ENCODE assay signal across 23 cellular contexts in genomic region chr10:62443866-62444265, GRCh38.
DNase-seq lines count a peak whose midpoint lies in the region; ATAC-seq, FAIRE-seq and TF ChIP-seq lines count a peak whose summit lies in the region.
"Had no signal": no experiment of that assay in that cellular context is flagged by ENCODE, and none has a peak within 500 bp of the region (broad histone marks: within the 10 kb centered on the region; RNA-seq: fewer than 3 reads in every experiment).

No MANE protein-coding gene starts in this region.

- H3K79me2 ChIP-seq in HepG2 (ENCODE audit: insufficient read depth, low read length) = no peaks in the 10 kb centered on the region

- no peaks in the 10 kb centered on the region for H3K27me3 ChIP-seq in liver (ENCODE audit: control insufficient read depth in 4 of 4, insufficient read depth in 4 of 4, low read length in 3 of 4)
- peaks cover 2 to 5% of the 10 kb centered on the region in 2 experiments; a peak in 3 of 5 replicates for H3K27me3 ChIP-seq in HepG2 (ENCODE audit: control insufficient read depth in 1 of 2, insufficient read depth in 2 of 2, low read length in 2 of 2)
- H3K27me3 ChIP-seq in right lobe of liver = no peaks in the 10 kb centered on the region
- H3K27me3 ChIP-seq: esophagus muscularis mucosa, stomach had no signal

- H3K36me3 ChIP-seq in liver (ENCODE audit: control insufficient read depth in 4 of 4, insufficient read depth in 3 of 4, low read depth in 1 of 4, low read length in 3 of 4) (no peaks in the 10 kb centered on the region), HepG2 (replicated peaks in 1 of 2; ENCODE audit: control insufficient read depth in 1 of 2, insufficient read depth in 2 of 2, low read length in 2 of 2) (no peaks in the 10 kb centered on the region), right lobe of liver (no peaks in the 10 kb centered on the region)
- H3K36me3 ChIP-seq: esophagus muscularis mucosa, stomach had no signal

- CTCF ChIA-PET in HepG2 (lab: Yijun Ruan, JAX; ENCODE audit: low intra/inter-chr PET ratio, low total read pairs) = no interaction called here

- TF ChIP-seq RAD21 in liver (IDR thresholded peaks at IDR 0.05) (no peak), HepG2 (CRISPR knock-in tag; IDR thresholded peaks at IDR 0.05) (no peak)

- TF ChIP-seq CTCF in liver (IDR thresholded peaks at IDR 0.05; ENCODE audit: low read depth, low read length, missing input control) (no peak), HepG2 (CRISPR knock-in tag; IDR thresholded peaks at IDR 0.05) (no peak), right lobe of liver (IDR thresholded peaks at IDR 0.05) (no peak)

- no peak overlapping the region for H3K4me3 ChIP-seq in liver (ENCODE audit: low read depth in 1 of 3, low read length in 3 of 3)
- H3K4me3 ChIP-seq in HepG2 (replicated peaks in 1 of 3; ENCODE audit: insufficient read depth in 1 of 3, low read depth in 2 of 3, low read length in 3 of 3) = no peak overlapping the region
- no peak overlapping the region for H3K4me3 ChIP-seq in right lobe of liver
- H3K4me3 ChIP-seq: esophagus muscularis mucosa, skin epidermis, stomach had no signal

- no peak for TF ChIP-seq POLR2A in HepG2 (IDR thresholded peaks at IDR 0.05; ENCODE audit: insufficient read depth in 1 of 2, low read depth in 2 of 2, low read length in 2 of 2)
- no peak for TF ChIP-seq POLR2A in right lobe of liver (IDR thresholded peaks at IDR 0.05)

- ATAC-seq in HepG2 (no peak), right lobe of liver (peak in 3 of 4 donors; percentile 45 to 64 (median 55)), GM18867 (IDR thresholded peaks at IDR 0.05; ENCODE audit: unreplicated experiment) (no peak)
- ATAC-seq: CD8-positive, alpha-beta T cell; natural killer cell treated with Interleukin-12 subunit alpha and Interleukin-12 subunit beta and Interleukin-15 and Interleukin-18, amount 100 ng/mL, for 72 hours had no signal

- TF ChIP-seq EP300 in HepG2 (IDR thresholded peaks at IDR 0.05; ENCODE audit: low read depth in 2 of 2, low read length in 2 of 2) = no peak
- TF ChIP-seq EP300 in HepG2 (CRISPR knock-in tag; IDR thresholded peaks at IDR 0.05; ENCODE audit: borderline replicate concordance) = no peak

- no peak overlapping the region for H3K4me2 ChIP-seq in HepG2 (ENCODE audit: low read depth, low read length)

- no peak overlapping the region for H2AFZ ChIP-seq in HepG2 (ENCODE audit: low read length)

- intact Hi-C loops in HepG2 (cut with micrococcal nuclease; ENCODE audit: unreplicated experiment) = no loop called here
- intact Hi-C loops in right lobe of liver (cut with DNase I) = no loop called here

- H3K9me3 ChIP-seq in liver (ENCODE audit: control insufficient read depth in 4 of 4, low read length in 3 of 4) (no peaks in the 10 kb centered on the region), HepG2 (ENCODE audit: low read length) (no peaks in the 10 kb centered on the region), right lobe of liver (no peaks in the 10 kb centered on the region)
- H3K9me3 ChIP-seq: esophagus muscularis mucosa, stomach had no signal

- no peak for FAIRE-seq in HepG2 (lab: Jason Lieb, UNC)
- FAIRE-seq: islet of Langerhans had no signal

- H4K20me1 ChIP-seq in HepG2 (ENCODE audit: insufficient read depth, low read length) = no peaks in the 10 kb centered on the region

- H3K9ac ChIP-seq in liver (ENCODE audit: low read depth in 1 of 2, low read length in 2 of 2) (no peak overlapping the region), HepG2 (ENCODE audit: insufficient read depth, low read depth, low read length) (no peak overlapping the region)

- in situ Hi-C loops in HepG2 (cut with HindIII; ENCODE audit: extremely low pct_ligation_motif_present, low pct_unique_long_range_greater_than_20kb) = no loop called here

- POLR2A ChIA-PET in HepG2 (lab: Yijun Ruan, JAX) = no interaction called here

- no TSS peak for BruUV-seq in HepG2 (replicated peaks; lab: Mats Ljungman, UMichigan)

- H3K4me1 ChIP-seq in liver (ENCODE audit: control insufficient read depth in 4 of 4, insufficient read depth in 4 of 4, low read length in 3 of 4) (no peaks in the 10 kb centered on the region), HepG2 (ENCODE audit: insufficient read depth, low read length) (no peaks in the 10 kb centered on the region), right lobe of liver (no peaks in the 10 kb centered on the region)
- H3K4me1 ChIP-seq: stomach had no signal

- DNase-seq in HepG2 (ENCODE audit: low spot score) = no peak
- DNase-seq in amniotic epithelial cell (ENCODE audit: low read depth) = peak; percentile 7
- no peak for DNase-seq in right lobe of liver
- no peak for DNase-seq in DMS79 (lab: John Stamatoyannopoulos, UW)
- DNase-seq in iPS-NIHi11 (ENCODE audit: low spot score) = no peak
- DNase-seq in activated CD4-positive, alpha-beta T cell treated with anti-CD3 and anti-CD28 coated beads, Interleukin-2, amount 50 U/mL, for 4 hours = no peak
- DNase-seq: aorta; CD8-positive, alpha-beta T cell; cerebellar nuclear complex; DMS79 treated with DMSO at 0.1 percent for 48 hours; effector CD4-positive, alpha-beta T cell; NCI-H1105 treated with DMSO at 0.1 percent for 48 hours; NCI-H510A treated with DMSO at 0.1 percent for 48 hours; posterior cingulate gyrus; stimulated activated CD4-positive, alpha-beta T cell treated with anti-CD3 and anti-CD28 coated beads, Interleukin-2, amount 100 ng/mL, for 48 hours; stomach had no signal

- H3K27ac ChIP-seq in liver (ENCODE audit: low read depth in 1 of 2, low read length in 2 of 2) (no peak overlapping the region), HepG2 (ENCODE audit: extremely low read length, insufficient read depth, low read length) (no peak overlapping the region), right lobe of liver (no peak overlapping the region)
- H3K27ac ChIP-seq: esophagus muscularis mucosa, skin epidermis, stomach, VCaP had no signal

TF ChIP-seq in liver, 16 proteins besides CTCF, POLR2A, EP300 and RAD21:
- TF ChIP-seq NR2F2 (IDR thresholded peaks at IDR 0.05) (peak; percentile 23), SP1 (IDR thresholded peaks at IDR 0.05) (no peak)
TF ChIP-seq in liver: peak in this region for 1.

TF ChIP-seq in HepG2, 621 proteins besides CTCF, POLR2A, EP300 and RAD21 (continues in another document):
- TF ChIP-seq ZNF646 (CRISPR knock-in tag; IDR thresholded peaks at IDR 0.05) = no peak
- TF ChIP-seq ZNF33B (CRISPR knock-in tag; IDR thresholded peaks at IDR 0.05) = no peak
- TF ChIP-seq BCL6 (CRISPR knock-in tag; IDR thresholded peaks at IDR 0.05) = no peak
- TF ChIP-seq, protein P1, sequence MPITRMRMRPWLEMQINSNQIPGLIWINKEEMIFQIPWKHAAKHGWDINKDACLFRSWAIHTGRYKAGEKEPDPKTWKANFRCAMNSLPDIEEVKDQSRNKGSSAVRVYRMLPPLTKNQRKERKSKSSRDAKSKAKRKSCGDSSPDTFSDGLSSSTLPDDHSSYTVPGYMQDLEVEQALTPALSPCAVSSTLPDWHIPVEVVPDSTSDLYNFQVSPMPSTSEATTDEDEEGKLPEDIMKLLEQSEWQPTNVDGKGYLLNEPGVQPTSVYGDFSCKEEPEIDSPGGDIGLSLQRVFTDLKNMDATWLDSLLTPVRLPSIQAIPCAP (CRISPR knock-in tag; IDR thresholded peaks at IDR 0.05; ENCODE audit: low read depth) = no peak
- TF ChIP-seq, protein P2, sequence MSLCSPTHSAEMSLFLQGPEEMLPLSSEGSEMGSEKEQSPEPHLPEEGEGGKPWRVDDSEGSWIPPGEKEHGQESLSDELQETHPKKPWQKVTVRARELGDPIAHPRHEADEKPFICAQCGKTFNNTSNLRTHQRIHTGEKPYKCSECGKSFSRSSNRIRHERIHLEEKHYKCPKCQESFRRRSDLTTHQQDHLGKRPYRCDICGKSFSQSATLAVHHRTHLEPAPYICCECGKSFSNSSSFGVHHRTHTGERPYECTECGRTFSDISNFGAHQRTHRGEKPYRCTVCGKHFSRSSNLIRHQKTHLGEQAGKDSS (CRISPR knock-in tag; IDR thresholded peaks at IDR 0.05; ENCODE audit: borderline replicate concordance, low read depth) = no peak
- TF ChIP-seq PAF1 (CRISPR knock-in tag; IDR thresholded peaks at IDR 0.05) = no peak
- no peak for TF ChIP-seq ETV6 (CRISPR knock-in tag; conservative IDR thresholded peaks at IDR 0.05)

Comparison
In these comparisons a context has a peak if more than half of its experiments do, and no peak if none do; other contexts are left out.
1. ATAC-seq: peak in right lobe of liver (3 of 4); none in HepG2 (single experiment) and GM18867 (single experiment).